ENCODE assay signal across 8 cellular contexts in the genomic region with DNA sequence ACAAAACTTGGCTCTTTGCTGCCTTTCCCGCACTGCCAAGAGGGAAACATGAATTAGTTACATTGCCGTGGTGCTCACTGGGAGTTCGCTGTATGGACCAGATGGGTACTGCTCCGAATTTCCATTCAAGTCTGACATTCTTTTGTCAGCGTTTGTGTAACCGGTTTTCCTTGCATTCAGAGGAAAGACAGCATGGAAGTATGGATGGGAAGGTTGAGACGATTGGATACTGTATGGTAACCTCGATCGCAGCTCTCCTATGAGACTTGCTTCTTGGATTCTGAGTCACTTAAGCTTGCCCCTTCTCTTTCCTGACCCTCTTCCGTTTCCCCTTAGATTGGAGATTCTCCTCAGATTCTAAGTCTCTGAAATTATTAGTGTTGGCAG. TPM values are rescaled to one million over a fixed set of nuclear protein-coding genes. Genes with fewer than 3 reads are reported as not detected.
A peak's percentile ranks its signal among the peaks of the same experiment; 100 is the strongest.
DNase-seq lines count a peak whose midpoint lies in the region; ATAC-seq and TF ChIP-seq lines count a peak whose summit lies in the region.

No MANE protein-coding gene starts in this region.

- CTCF ChIA-PET in AG04450 (lab: Charles Lee), result interaction anchor here (0.6 to 2.3 kb wide), 4 partner anchors 10 to 200 kb away, joined by 3 to 11 read pairs (median 5); no protein-coding TSS in a partner anchor

- no peak for TF ChIP-seq CTCF in AG04450 (IDR thresholded peaks at IDR 0.05; ENCODE audit: low read depth, low read length)
- no peak for TF ChIP-seq CTCF in WERI-Rb-1 (IDR thresholded peaks at IDR 0.05; ENCODE audit: low read depth, low read length)
- TF ChIP-seq CTCF in foreskin keratinocyte (conservative IDR thresholded peaks at IDR 0.05), result no peak
- TF ChIP-seq CTCF in parathyroid adenoma (IDR thresholded peaks at IDR 0.05), result no peak

- peak; percentile 17 for ATAC-seq in GM18868 (IDR thresholded peaks at IDR 0.05; ENCODE audit: unreplicated experiment)
- peak; percentile 21 for ATAC-seq in HG03342 (IDR thresholded peaks at IDR 0.05; ENCODE audit: unreplicated experiment)
- peak; percentile 86 for ATAC-seq in foreskin keratinocyte

- H3K36me3 ChIP-seq in WERI-Rb-1 (no peaks in the 10 kb centered on the region), parathyroid adenoma (ENCODE audit: control insufficient read depth, insufficient read depth, low read length) (no peaks in the 10 kb centered on the region)

- H3K4me1 ChIP-seq in foreskin keratinocyte (peaks cover 13% of the 10 kb centered on the region), parathyroid adenoma (peaks cover 7% of the 10 kb centered on the region)

- H3K4me3 ChIP-seq in AG04450 (ENCODE audit: low read depth, low read length) (peak overlapping the region; percentile 96), WERI-Rb-1 (ENCODE audit: low read depth, low read length) (peak overlapping the region; percentile 86), parathyroid adenoma (ENCODE audit: low read depth, low read length) (peak overlapping the region; percentile 89)

- H3K27me3 ChIP-seq in AG04450 (ENCODE audit: control insufficient read depth, insufficient read depth, low read length) (no peaks in the 10 kb centered on the region), WERI-Rb-1 (ENCODE audit: insufficient read depth, low read depth, severe bottlenecking) (no peaks in the 10 kb centered on the region), foreskin keratinocyte (no peaks in the 10 kb centered on the region), parathyroid adenoma (ENCODE audit: control insufficient read depth, insufficient read depth, low read length) (no peaks in the 10 kb centered on the region)

- peaks cover 12% of the 10 kb centered on the region for H3K79me2 ChIP-seq in parathyroid adenoma

- POLR2A ChIA-PET in AG04450 (lab: Yijun Ruan, JAX), result interaction anchor here (0.6 kb wide), 1 partner anchor 100 kb away, joined by 4 read pairs; no protein-coding TSS in a partner anchor

- peak overlapping the region; percentile 92 for H3K4me2 ChIP-seq in parathyroid adenoma (ENCODE audit: low read length)

- peak overlapping the region; percentile 95 for H2AFZ ChIP-seq in parathyroid adenoma

- DNase-seq in AG04450 (ENCODE audit: low read depth, low spot score) (no peak), WERI-Rb-1 (no peak), foreskin keratinocyte (peak in 1 of 2 donors; percentile 85), medulla oblongata (ENCODE audit: extremely low spot score) (no peak), KG1 (lab: John Stamatoyannopoulos, UW) (no peak)

- no peak overlapping the region for H3K9ac ChIP-seq in parathyroid adenoma

- H3K27ac ChIP-seq in AG04450 (ENCODE audit: low read depth, low read length) (peak overlapping the region; percentile 95), WERI-Rb-1 (peak overlapping the region; percentile 89), foreskin keratinocyte (peak overlapping the region; percentile 97), parathyroid adenoma (peak overlapping the region; percentile 89)

- H3K9me3 ChIP-seq in AG04450 (ENCODE audit: control insufficient read depth, insufficient read depth, low read length) (peaks cover 6% of the 10 kb centered on the region; the same call in 1 of the 2 replicates), WERI-Rb-1 (ENCODE audit: severe bottlenecking) (no peaks in the 10 kb centered on the region), parathyroid adenoma (ENCODE audit: control insufficient read depth, low read length) (no peaks in the 10 kb centered on the region)

RNA-seq across cellular contexts. Expression of a gene that starts 0.6 kb away (rescaled TPM):
- 25.0 and 34.4 TPM in 2 replicates for polyA plus RNA-seq in AG04450 (2011; rRNA removed)
- 3.9 and 7.3 TPM in 2 replicates for polyA minus RNA-seq in AG04450 (2011; rRNA and poly(A)+ RNA removed)
- 34.0 and 36.7 TPM in 2 replicates for total RNA-seq in foreskin keratinocyte
- 29.0 and 30.5 TPM in 2 replicates for polyA plus RNA-seq in foreskin keratinocyte

RNA-seq across cellular contexts. Expression of a gene that starts 53.1 kb away (rescaled TPM):
- polyA plus RNA-seq in AG04450 (2011; rRNA removed) (66.3 and 80.2 TPM in 2 replicates), foreskin keratinocyte (43.3 and 50.1 TPM in 2 replicates)
- 42.8 and 56.3 TPM in 2 replicates for polyA minus RNA-seq in AG04450 (2011; rRNA and poly(A)+ RNA removed)
- 56.2 and 58.3 TPM in 2 replicates for total RNA-seq in foreskin keratinocyte

Comparison
In these comparisons a context has a peak if more than half of its experiments do, and no peak if none do; other contexts are left out.
1. ATAC-seq: peak in every context shown above with its lines; median percentile 86 in foreskin keratinocyte; 21 in HG03342; 17 in GM18868.